Comparison of ENCODE assay signal across 1 cellular context in genomic region chr1:164589961-164590507, GRCh38.
TF ChIP-seq lines count a peak whose summit lies in the region.

No MANE protein-coding gene starts in this region.

TF ChIP-seq in A549, 52 proteins besides CTCF, POLR2A, EP300 and RAD21 (continued from another document):
- TF ChIP-seq, protein P1, sequence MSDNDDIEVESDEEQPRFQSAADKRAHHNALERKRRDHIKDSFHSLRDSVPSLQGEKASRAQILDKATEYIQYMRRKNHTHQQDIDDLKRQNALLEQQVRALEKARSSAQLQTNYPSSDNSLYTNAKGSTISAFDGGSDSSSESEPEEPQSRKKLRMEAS (IDR thresholded peaks at IDR 0.05), result no peak
- no peak for TF ChIP-seq CBX8 (IDR thresholded peaks at IDR 0.05)
- no peak for TF ChIP-seq JUN (IDR thresholded peaks at IDR 0.05)
- no peak for TF ChIP-seq TFCP2L1 (CRISPR knock-in tag; IDR thresholded peaks at IDR 0.05)
